2 cellular contexts compared by ENCODE assay signal in genomic region chr3:143529018-143529478, GRCh38.
TF ChIP-seq lines count a peak whose summit lies in the region.

No MANE protein-coding gene starts in this region.

TF ChIP-seq in HepG2, 621 proteins besides CTCF, POLR2A, EP300 and RAD21 (continued from another document):
- TF ChIP-seq DZIP1 (CRISPR knock-in tag; IDR thresholded peaks at IDR 0.05) = no peak
- TF ChIP-seq ZNF432 (CRISPR knock-in tag; IDR thresholded peaks at IDR 0.05; ENCODE audit: borderline replicate concordance) = no peak

TF ChIP-seq in GM23338, 12 proteins besides CTCF, POLR2A, EP300 and RAD21 (continued from another document):
- TF ChIP-seq, protein P1, sequence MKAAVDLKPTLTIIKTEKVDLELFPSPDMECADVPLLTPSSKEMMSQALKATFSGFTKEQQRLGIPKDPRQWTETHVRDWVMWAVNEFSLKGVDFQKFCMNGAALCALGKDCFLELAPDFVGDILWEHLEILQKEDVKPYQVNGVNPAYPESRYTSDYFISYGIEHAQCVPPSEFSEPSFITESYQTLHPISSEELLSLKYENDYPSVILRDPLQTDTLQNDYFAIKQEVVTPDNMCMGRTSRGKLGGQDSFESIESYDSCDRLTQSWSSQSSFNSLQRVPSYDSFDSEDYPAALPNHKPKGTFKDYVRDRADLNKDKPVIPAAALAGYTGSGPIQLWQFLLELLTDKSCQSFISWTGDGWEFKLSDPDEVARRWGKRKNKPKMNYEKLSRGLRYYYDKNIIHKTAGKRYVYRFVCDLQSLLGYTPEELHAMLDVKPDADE (IDR thresholded peaks at IDR 0.05) = no peak
- TF ChIP-seq ZNF114 (CRISPR knock-in tag; IDR thresholded peaks at IDR 0.05) = no peak
- TF ChIP-seq NANOG (IDR thresholded peaks at IDR 0.05; ENCODE audit: borderline replicate concordance) = no peak
- no peak for TF ChIP-seq CREB1 (CRISPR knock-in tag; IDR thresholded peaks at IDR 0.05; ENCODE audit: low read depth)
